In genomic region chr2:88187038-88187676, GRCh38 we compare ENCODE assay signal across 9 cellular contexts. TPM values are rescaled to one million over a fixed set of nuclear protein-coding genes. Genes with fewer than 3 reads are reported as not detected.
A peak's percentile ranks its signal among the peaks of the same experiment; 100 is the strongest.
DNase-seq lines count a peak whose midpoint lies in the region; ATAC-seq and TF ChIP-seq lines count a peak whose summit lies in the region.
"Had no signal": no experiment of that assay in that cellular context is flagged by ENCODE, and none has a peak within 500 bp of the region (broad histone marks: within the 10 kb centered on the region; RNA-seq: fewer than 3 reads in every experiment).

No MANE protein-coding gene starts in this region.

- no peak overlapping the region for H3K4me3 Mint-ChIP-seq in type B pancreatic cell
- no peak overlapping the region for H3K4me3 Mint-ChIP-seq in activated T-helper 1 cell treated with anti-CD3 and anti-CD28 coated beads, Interleukin-12 subunit alpha, Interleukin-12 subunit beta, Interleukin-2, Interleukin-4 antibody, amounts not matched to agents 30 ng/mL and 10 ng/mL and 1 ng/mL, durations not matched to agents 14 hours and 24 hours and 36 hours
- H3K4me3 Mint-ChIP-seq: naive thymus-derived CD8-positive, alpha-beta T cell had no signal

- no peak overlapping the region for H3K4me3 ChIP-seq in lung

- ATAC-seq in lung (ENCODE audit: insufficient read depth, low FRiP score) = peak; percentile 35
- ATAC-seq: naive thymus-derived CD8-positive, alpha-beta T cell had no signal

- intact Hi-C loops in activated T-helper 1 cell treated with anti-CD3 and anti-CD28 coated beads, Interleukin-12 subunit alpha, Interleukin-12 subunit beta, Interleukin-2, Interleukin-4 antibody, amounts not matched to agents 30 ng/mL and 10 ng/mL and 1 ng/mL, durations not matched to agents 14 hours and 24 hours and 36 hours (cut with micrococcal nuclease) = loop anchor here (1.0 kb wide), 1 partner anchor 127 kb away; no protein-coding TSS in a partner anchor

- no peaks in the 10 kb centered on the region for H3K36me3 Mint-ChIP-seq in type B pancreatic cell
- no peaks in the 10 kb centered on the region for H3K36me3 Mint-ChIP-seq in activated T-helper 1 cell treated with anti-CD3 and anti-CD28 coated beads, Interleukin-12 subunit alpha, Interleukin-12 subunit beta, Interleukin-2, Interleukin-4 antibody, amounts not matched to agents 30 ng/mL and 10 ng/mL and 1 ng/mL, durations not matched to agents 14 hours and 24 hours and 36 hours (ENCODE audit: low read depth)

- H3K27ac ChIP-seq in lung (ENCODE audit: low read depth in 1 of 2, low read length in 1 of 2) = no peak overlapping the region

- DNase-seq in DMS53 treated with DMSO at 0.1 percent for 48 hours (lab: John Stamatoyannopoulos, UW; ENCODE audit: unreplicated experiment) (peak; percentile 83), Kasumi-1 (lab: John Stamatoyannopoulos, UW) (peak; percentile 22 to 43), SHP77 treated with DMSO at 0.1 percent for 48 hours (lab: John Stamatoyannopoulos, UW) (peak; percentile 35), dermis blood vessel endothelial cell (peak; percentile 70), lung (ENCODE audit: low spot score) (peak; percentile 37), type B pancreatic cell (ENCODE audit: extremely low spot score, unreplicated experiment) (no peak), amniotic stem cell (lab: John Stamatoyannopoulos, UW) (no peak)
- no peak for DNase-seq in activated T-helper 1 cell treated with anti-CD3 and anti-CD28 coated beads, Interleukin-12 subunit alpha, Interleukin-12 subunit beta, Interleukin-2, Interleukin-4 antibody, amounts not matched to agents 30 ng/mL and 10 ng/mL and 1 ng/mL, durations not matched to agents 14 hours and 24 hours and 36 hours (ENCODE audit: low spot score)

- H3K4me1 ChIP-seq in lung (ENCODE audit: control insufficient read depth in 2 of 2, insufficient read depth in 2 of 2, low read length in 2 of 2) = no peaks in the 10 kb centered on the region

- H3K27me3 Mint-ChIP-seq in type B pancreatic cell = peaks cover 4% of the 10 kb centered on the region
- peaks cover 14% of the 10 kb centered on the region for H3K27me3 Mint-ChIP-seq in activated T-helper 1 cell treated with anti-CD3 and anti-CD28 coated beads, Interleukin-12 subunit alpha, Interleukin-12 subunit beta, Interleukin-2, Interleukin-4 antibody, amounts not matched to agents 30 ng/mL and 10 ng/mL and 1 ng/mL, durations not matched to agents 14 hours and 24 hours and 36 hours (ENCODE audit: insufficient read depth)

- no peaks in the 10 kb centered on the region for H3K27me3 ChIP-seq in lung (ENCODE audit: control insufficient read depth, insufficient read depth)

- 47 to 54% methylated on average over 7 of the region's 7 CpGs for WGBS in lung, 2 donors

- peaks cover 7% of the 10 kb centered on the region for H3K4me1 Mint-ChIP-seq in type B pancreatic cell (ENCODE audit: unreplicated experiment)
- peaks cover 16% of the 10 kb centered on the region for H3K4me1 Mint-ChIP-seq in activated T-helper 1 cell treated with anti-CD3 and anti-CD28 coated beads, Interleukin-12 subunit alpha, Interleukin-12 subunit beta, Interleukin-2, Interleukin-4 antibody, amounts not matched to agents 30 ng/mL and 10 ng/mL and 1 ng/mL, durations not matched to agents 14 hours and 24 hours and 36 hours (ENCODE audit: low read depth)

- no peaks in the 10 kb centered on the region for H3K9me3 Mint-ChIP-seq in type B pancreatic cell
- peaks cover 2% of the 10 kb centered on the region for H3K9me3 Mint-ChIP-seq in activated T-helper 1 cell treated with anti-CD3 and anti-CD28 coated beads, Interleukin-12 subunit alpha, Interleukin-12 subunit beta, Interleukin-2, Interleukin-4 antibody, amounts not matched to agents 30 ng/mL and 10 ng/mL and 1 ng/mL, durations not matched to agents 14 hours and 24 hours and 36 hours

- TF ChIP-seq CTCF in lung (IDR thresholded peaks at IDR 0.05; ENCODE audit: control extremely low read depth, extremely low read depth) (no peak), type B pancreatic cell (conservative IDR thresholded peaks at IDR 0.05) (peak; percentile 80)

- no peaks in the 10 kb centered on the region for H3K9me3 ChIP-seq in lung (ENCODE audit: control insufficient read depth in 2 of 2, insufficient read depth in 1 of 2, low read length in 1 of 2)

- H3K36me3 ChIP-seq in lung (ENCODE audit: control insufficient read depth in 2 of 2, insufficient read depth in 2 of 2, low read length in 2 of 2) = peaks cover 4 to 9% of the 10 kb centered on the region in 2 donors

- no peak overlapping the region for H3K27ac Mint-ChIP-seq in type B pancreatic cell
- no peak overlapping the region for H3K27ac Mint-ChIP-seq in activated T-helper 1 cell treated with anti-CD3 and anti-CD28 coated beads, Interleukin-12 subunit alpha, Interleukin-12 subunit beta, Interleukin-2, Interleukin-4 antibody, amounts not matched to agents 30 ng/mL and 10 ng/mL and 1 ng/mL, durations not matched to agents 14 hours and 24 hours and 36 hours
- H3K27ac Mint-ChIP-seq: naive thymus-derived CD8-positive, alpha-beta T cell had no signal

RNA-seq across cellular contexts. Expression of gene THNSL2, which starts 17.0 kb away (rescaled TPM):
- total RNA-seq in dermis blood vessel endothelial cell = under 0.01 and 0.14 TPM in 2 replicates
- 10 to 100 TPM; 18.4 to 27.0 TPM for total RNA-seq in lung
- polyA plus RNA-seq in lung = 10 to 100 TPM; 11.9 to 21.3 TPM
- 3.9 and 7.8 TPM in 2 replicates for total RNA-seq in type B pancreatic cell (ENCODE audit: low replicate concordance)
- total RNA-seq in activated T-helper 1 cell treated with anti-CD3 and anti-CD28 coated beads, Interleukin-12 subunit alpha, Interleukin-12 subunit beta, Interleukin-2, Interleukin-4 antibody, amounts not matched to agents 30 ng/mL and 10 ng/mL and 1 ng/mL, durations not matched to agents 14 hours and 24 hours and 36 hours = 0.17 and 0.70 TPM in 2 replicates

RNA-seq across cellular contexts. Expression of gene FABP1, which starts 59.3 kb away (rescaled TPM):
- total RNA-seq in dermis blood vessel endothelial cell (not detected in 2 replicates), lung (under 1 TPM in 1 of 2 donors, not detected in 1; 0.40 TPM), type B pancreatic cell (ENCODE audit: low replicate concordance) (28.2 and 56.2 TPM in 2 replicates)
- polyA plus RNA-seq in lung = 1 to 10 TPM in 1 of 2 donors, under 1 TPM in 1; 0.14 to 1.7 TPM
- total RNA-seq in activated T-helper 1 cell treated with anti-CD3 and anti-CD28 coated beads, Interleukin-12 subunit alpha, Interleukin-12 subunit beta, Interleukin-2, Interleukin-4 antibody, amounts not matched to agents 30 ng/mL and 10 ng/mL and 1 ng/mL, durations not matched to agents 14 hours and 24 hours and 36 hours = not detected in 2 replicates
- total RNA-seq: naive thymus-derived CD8-positive, alpha-beta T cell had no signal
- polyA plus RNA-seq: naive thymus-derived CD8-positive, alpha-beta T cell had no signal

Comparison
In these comparisons a context has a peak if more than half of its experiments do, and no peak if none do; other contexts are left out.
1. DNase-seq: peak in DMS53 treated with DMSO at 0.1 percent for 48 hours (single experiment), Kasumi-1 (2 of 2), SHP77 treated with DMSO at 0.1 percent for 48 hours (single experiment), dermis blood vessel endothelial cell (single experiment) and lung (single experiment); none in type B pancreatic cell (single experiment), activated T-helper 1 cell treated with anti-CD3 and anti-CD28 coated beads, Interleukin-12 subunit alpha, Interleukin-12 subunit beta, Interleukin-2, Interleukin-4 antibody, amounts not matched to agents 30 ng/mL and 10 ng/mL and 1 ng/mL, durations not matched to agents 14 hours and 24 hours and 36 hours (single experiment) and amniotic stem cell (single experiment).
2. RNA of gene FABP1, which starts 59.3 kb away (total RNA-seq): 28.2 to 56.2 TPM in type B pancreatic cell; 0.40 TPM in lung, not detected in dermis blood vessel endothelial cell and not detected in activated T-helper 1 cell treated with anti-CD3 and anti-CD28 coated beads, Interleukin-12 subunit alpha, Interleukin-12 subunit beta, Interleukin-2, Interleukin-4 antibody, amounts not matched to agents 30 ng/mL and 10 ng/mL and 1 ng/mL, durations not matched to agents 14 hours and 24 hours and 36 hours; every median in the first group is over 10 times any median in the second.